ENCODE assay signal across 10 cellular contexts in genomic region chr1:16901366-16901765, GRCh38. TPM values are rescaled to one million over a fixed set of nuclear protein-coding genes. Genes with fewer than 3 reads are reported as not detected.
A peak's percentile ranks its signal among the peaks of the same experiment; 100 is the strongest.
DNase-seq lines count a peak whose midpoint lies in the region; ATAC-seq and TF ChIP-seq lines count a peak whose summit lies in the region.
"Not testable (repeated sequence)": the region's sequence is repeated elsewhere in the genome, so short reads cannot be mapped to it uniquely, and the experiment has no call there.
"Had no signal": no experiment of that assay in that cellular context is flagged by ENCODE, and none has a peak within 500 bp of the region (broad histone marks: within the 10 kb centered on the region; RNA-seq: fewer than 3 reads in every experiment).

No MANE protein-coding gene starts in this region.

- DNase-seq in CD4-positive, alpha-beta memory T cell; endothelial cell (ENCODE audit: low spot score); neural crest cell (ENCODE audit: low read depth, low spot score): not testable (repeated sequence)
- DNase-seq in activated CD8-positive, alpha-beta memory T cell treated with anti-CD3 and anti-CD28 coated beads, Interleukin-2, amount 10 ng/mL, durations not matched to agents 7 days and 5 days: peak; percentile 46

- not testable (repeated sequence) for H3K9me3 Mint-ChIP-seq in CD4-positive, alpha-beta memory T cell; IgD-negative memory B cell; activated CD8-positive, alpha-beta memory T cell treated with anti-CD3 and anti-CD28 coated beads, Interleukin-2, amount 10 ng/mL, durations not matched to agents 7 days and 5 days (ENCODE audit: low read depth); activated naive CD8-positive, alpha-beta T cell (ENCODE audit: low read depth); endothelial cell (ENCODE audit: unreplicated experiment); neural crest cell

- intact Hi-C loops in CD4-positive, alpha-beta memory T cell (cut with micrococcal nuclease): loop anchor here (10.0 kb wide), 1 partner anchor 1067 kb away; no protein-coding TSS in a partner anchor

- ATAC-seq in activated CD8-positive, alpha-beta memory T cell treated with anti-CD3 and anti-CD28 coated beads, Interleukin-2, amount 10 ng/mL, durations not matched to agents 7 days and 5 days: not testable (repeated sequence)

- peaks cover 39% of the 10 kb centered on the region for H3K4me1 ChIP-seq in CD4-positive, alpha-beta memory T cell (ENCODE audit: insufficient read depth, low read length)

- 0 out of 2 replicates have a peak overlapping the region, but pooled peaks have one; percentile 8 for H3K9ac ChIP-seq in SU-DHL-6 (ENCODE audit: low read length)

- POLR2A ChIA-PET in CD4-positive, alpha-beta memory T cell (lab: Charles Lee; ENCODE audit: partially characterized antibody): interaction anchor here (1.2 kb wide), 1 partner anchor 13 kb away, joined by 6 read pairs; no protein-coding TSS in a partner anchor

- not testable (repeated sequence) for H3K4me3 ChIP-seq in CD4-positive, alpha-beta memory T cell (ENCODE audit: low read length in 2 of 2); SU-DHL-6 (ENCODE audit: insufficient read depth, low read length, poor library complexity, severe bottlenecking)

- CTCF ChIA-PET in CD4-positive, alpha-beta memory T cell (lab: Charles Lee; ENCODE audit: partially characterized antibody): interaction anchor here (0.8 to 2.4 kb wide), 5 partner anchors 12 to 202 kb away, joined by 3 to 6 read pairs (median 4); no protein-coding TSS in a partner anchor
- CTCF ChIA-PET in activated CD8-positive, alpha-beta memory T cell treated with anti-CD3 and anti-CD28 coated beads, Interleukin-2, amount 10 ng/mL, durations not matched to agents 7 days and 5 days (lab: Charles Lee): interaction anchor here (1.4 kb wide), 1 partner anchor 192 kb away, joined by 3 read pairs; no protein-coding TSS in a partner anchor

- not testable (repeated sequence) for H3K9me3 ChIP-seq in CD4-positive, alpha-beta memory T cell (ENCODE audit: control insufficient read depth in 1 of 2, low read length in 2 of 2); SU-DHL-6 (ENCODE audit: insufficient read depth, low read length)

- H4K20me1 ChIP-seq in SU-DHL-6 (ENCODE audit: low read depth, low read length): not testable (repeated sequence)

- H3K36me3 Mint-ChIP-seq in CD4-positive, alpha-beta memory T cell; IgD-negative memory B cell; activated CD8-positive, alpha-beta memory T cell treated with anti-CD3 and anti-CD28 coated beads, Interleukin-2, amount 10 ng/mL, durations not matched to agents 7 days and 5 days; activated naive CD8-positive, alpha-beta T cell; endothelial cell (ENCODE audit: low read depth, unreplicated experiment); neural crest cell (ENCODE audit: low read depth): not testable (repeated sequence)

- not testable (repeated sequence) for H3K9me2 ChIP-seq in SU-DHL-6 (replicated peaks; ENCODE audit: insufficient read depth, low read length)

- H3K4me1 Mint-ChIP-seq in CD4-positive, alpha-beta memory T cell: peaks cover 19 to 49% (median 31%) of the 10 kb centered on the region in 4 donors
- H3K4me1 Mint-ChIP-seq in IgD-negative memory B cell (peaks cover 27 to 38% (median 30%) of the 10 kb centered on the region in 3 donors), endothelial cell (ENCODE audit: unreplicated experiment) (peaks cover 16% of the 10 kb centered on the region), neural crest cell (peaks cover 28% of the 10 kb centered on the region)
- peaks cover 42% of the 10 kb centered on the region for H3K4me1 Mint-ChIP-seq in activated CD8-positive, alpha-beta memory T cell treated with anti-CD3 and anti-CD28 coated beads, Interleukin-2, amount 10 ng/mL, durations not matched to agents 7 days and 5 days
- H3K4me1 Mint-ChIP-seq in activated naive CD8-positive, alpha-beta T cell (ENCODE audit: low read depth): peaks cover 32% of the 10 kb centered on the region

- peak overlapping the region; percentile 39 for H3K4me2 ChIP-seq in SU-DHL-6 (ENCODE audit: low read depth, low read length, poor library complexity, severe bottlenecking)

- not testable (repeated sequence) for H3K79me2 ChIP-seq in SU-DHL-6 (ENCODE audit: insufficient read depth, low read length)

- H3K4me3 Mint-ChIP-seq in CD4-positive, alpha-beta memory T cell: peak overlapping the region in 1 of 8 donors; percentile 50
- H3K4me3 Mint-ChIP-seq in IgD-negative memory B cell (peak overlapping the region in 3 of 4 donors; percentile 61 to 84 (median 75)), neural crest cell (peak overlapping the region; percentile 18)
- not testable (repeated sequence) for H3K4me3 Mint-ChIP-seq in activated CD8-positive, alpha-beta memory T cell treated with anti-CD3 and anti-CD28 coated beads, Interleukin-2, amount 10 ng/mL, durations not matched to agents 7 days and 5 days; endothelial cell (ENCODE audit: unreplicated experiment)
- H3K4me3 Mint-ChIP-seq in activated naive CD8-positive, alpha-beta T cell: peak overlapping the region; percentile 15

- not testable (repeated sequence) for H3K27me3 ChIP-seq in CD4-positive, alpha-beta memory T cell (ENCODE audit: insufficient read depth, low read length); SU-DHL-6 (ENCODE audit: low read length)

- H3K27ac ChIP-seq in CD4-positive, alpha-beta memory T cell (ENCODE audit: low read depth, low read length): not testable (repeated sequence)
- H3K27ac ChIP-seq in SU-DHL-6 (ENCODE audit: low read depth, low read length): peak overlapping the region; percentile 94

- peaks cover 75% of the 10 kb centered on the region for H3F3A ChIP-seq in SU-DHL-6 (ENCODE audit: insufficient read depth)

- H3K36me3 ChIP-seq in CD4-positive, alpha-beta memory T cell (ENCODE audit: insufficient read depth, low read length); SU-DHL-6 (ENCODE audit: low read length): not testable (repeated sequence)

- not testable (repeated sequence) for H2AFZ ChIP-seq in SU-DHL-6 (ENCODE audit: low read depth, low read length, severe bottlenecking)

- not testable (repeated sequence) for H3K27me3 Mint-ChIP-seq in CD4-positive, alpha-beta memory T cell; IgD-negative memory B cell; activated CD8-positive, alpha-beta memory T cell treated with anti-CD3 and anti-CD28 coated beads, Interleukin-2, amount 10 ng/mL, durations not matched to agents 7 days and 5 days; activated naive CD8-positive, alpha-beta T cell; endothelial cell (ENCODE audit: unreplicated experiment); neural crest cell (ENCODE audit: low read depth)

- H3K27ac Mint-ChIP-seq in CD4-positive, alpha-beta memory T cell: peak overlapping the region in 6 of 7 donors; percentile 20 to 84 (median 66)
- H3K27ac Mint-ChIP-seq in IgD-negative memory B cell (peak overlapping the region; percentile 59 to 83 (median 74)), endothelial cell (ENCODE audit: unreplicated experiment) (peak overlapping the region; percentile 39)
- not testable (repeated sequence) for H3K27ac Mint-ChIP-seq in activated CD8-positive, alpha-beta memory T cell treated with anti-CD3 and anti-CD28 coated beads, Interleukin-2, amount 10 ng/mL, durations not matched to agents 7 days and 5 days; neural crest cell (ENCODE audit: unreplicated experiment)
- H3K27ac Mint-ChIP-seq in activated naive CD8-positive, alpha-beta T cell: peak overlapping the region; percentile 30

- not testable (repeated sequence) for TF ChIP-seq CTCF in SU-DHL-6 (IDR thresholded peaks at IDR 0.05; ENCODE audit: insufficient read depth, low read length, poor library complexity, severe bottlenecking); endothelial cell (IDR thresholded peaks at IDR 0.05; ENCODE audit: unreplicated experiment); neural crest cell (conservative IDR thresholded peaks at IDR 0.05)

RNA-seq across cellular contexts. Expression of gene RNU1-2, which starts 5.6 kb away (rescaled TPM):
- 1,000 to 10,000 TPM; 3,010 to 3,866 TPM for total RNA-seq in CD4-positive, alpha-beta memory T cell
- not detected for polyA plus RNA-seq in CD4-positive, alpha-beta memory T cell
- polyA plus RNA-seq in IgD-negative memory B cell: not detected
- 1,000 to 10,000 TPM in 1 of 2 experiments, 100 to 1,000 TPM in 1; 922 to 3,744 TPM for total RNA-seq in activated CD8-positive, alpha-beta memory T cell treated with anti-CD3 and anti-CD28 coated beads, Interleukin-2, amount 10 ng/mL, durations not matched to agents 7 days and 5 days
- total RNA-seq in endothelial cell (ENCODE audit: unreplicated experiment) (3,428 TPM), neural crest cell (2,478 and 3,042 TPM in 2 replicates)
- total RNA-seq: H4, HT1080, M059J had no signal

RNA-seq across cellular contexts. Expression of gene CROCC, which starts 20.4 kb away (rescaled TPM):
- 10 to 100 TPM; 84.9 to 91.7 TPM for total RNA-seq in CD4-positive, alpha-beta memory T cell
- polyA plus RNA-seq in CD4-positive, alpha-beta memory T cell: 1 to 10 TPM in 1 of 2 donors, under 1 TPM in 1; 0.77 to 8.4 TPM
- polyA plus RNA-seq in IgD-negative memory B cell: 3.9 TPM
- total RNA-seq in activated CD8-positive, alpha-beta memory T cell treated with anti-CD3 and anti-CD28 coated beads, Interleukin-2, amount 10 ng/mL, durations not matched to agents 7 days and 5 days: 10 to 100 TPM; 20.5 to 26.6 TPM
- total RNA-seq in endothelial cell (ENCODE audit: unreplicated experiment) (38.9 TPM), neural crest cell (52.6 and 54.1 TPM in 2 replicates)
